Comparison of ENCODE assay signal across 8 cellular contexts in genomic region chr6:28349892-28350737, GRCh38. TPM values are rescaled to one million over a fixed set of nuclear protein-coding genes. Genes with fewer than 3 reads are reported as not detected.
DNase-seq lines count a peak whose midpoint lies in the region; FAIRE-seq lines count a peak whose summit lies in the region.

ZKSCAN3 (plus strand) TSS chr6:28349947; CDS start chr6:28359587, 9,640 bp downstream.

- H3K4me1 ChIP-seq in ES-I3 (ENCODE audit: insufficient read depth, low read length): no peaks in the 10 kb centered on the region; the same call in 1 of the 2 replicates
- H3K4me1 ChIP-seq in GM23248 (ENCODE audit: insufficient read depth): peaks cover 3% of the 10 kb centered on the region; the same call in 1 of the 2 replicates
- H3K4me1 ChIP-seq in neuronal stem cell (ENCODE audit: control insufficient read depth in 2 of 2, insufficient read depth in 1 of 2, low read depth in 1 of 2, low read length in 2 of 2): no peaks in the 10 kb centered on the region

- 1% methylated on average over 30 of the region's 30 CpGs for WGBS in GM23248 (ENCODE audit: low coverage in 1 of 2, low lambda C conversion rate in 2 of 2, missing lambda C conversion rate in 2 of 2), 2 experiments
- no CpG with 5 or more reads among the region's 30 CpGs for WGBS in neuronal stem cell (ENCODE audit: extremely low coverage in 2 of 2, insufficient read length in 2 of 2, insufficient replicate concordance in 1 of 2), 2 donors

- H3K18ac ChIP-seq in neuronal stem cell (ENCODE audit: low read length): peak within 1 kb of the TSS; percentile 90

- H2BK120ac ChIP-seq in neuronal stem cell (ENCODE audit: low read depth, low read length): no peak within 1 kb of the TSS

- in situ Hi-C loops in GM23248 (cut with MboI): loop anchor here (25.0 kb wide), 1 partner anchor 1163 kb away; no protein-coding TSS in a partner anchor

- H2AFZ ChIP-seq in GM23248 (peak within 1 kb of the TSS; percentile 100), neuronal stem cell (ENCODE audit: low read length) (peak within 1 kb of the TSS; percentile 88)

- peak within 1 kb of the TSS; percentile 75 for H2AK5ac ChIP-seq in neuronal stem cell (ENCODE audit: low read depth, low read length)

- no peaks in the 10 kb centered on the region; the same call in none of the 2 replicates for H3F3A ChIP-seq in GM23248 (ENCODE audit: insufficient read depth)

- peak within 1 kb of the TSS; percentile 92 for H3K4me3 ChIP-seq in GM23248
- peak within 1 kb of the TSS; percentile 97 to 98 for H3K4me3 ChIP-seq in neuronal stem cell (ENCODE audit: low read length in 2 of 2)

- peak within 1 kb of the TSS; percentile 96 for H4K8ac ChIP-seq in neuronal stem cell (ENCODE audit: low read depth, low read length)

- H4K91ac ChIP-seq in neuronal stem cell (ENCODE audit: low read depth, low read length, poor library complexity): peak within 1 kb of the TSS; percentile 72

- peaks cover 1% of the 10 kb centered on the region for H3K79me1 ChIP-seq in neuronal stem cell (ENCODE audit: low read depth, low read length)

- peak within 1 kb of the TSS; percentile 98 for H3K14ac ChIP-seq in neuronal stem cell (ENCODE audit: low read length)

- H3K36me3 ChIP-seq in ES-I3 (ENCODE audit: insufficient read depth, low read length): 0 out of 2 replicates have a peak, but pooled peaks cover 3% of the 10 kb centered on the region
- H3K36me3 ChIP-seq in GM23248 (ENCODE audit: low read depth): no peaks in the 10 kb centered on the region
- peaks cover 0 to 12% of the 10 kb centered on the region in 2 donors for H3K36me3 ChIP-seq in neuronal stem cell (replicated peaks in 1 of 2; ENCODE audit: control insufficient read depth in 2 of 2, insufficient read depth in 2 of 2, low read length in 2 of 2)

- H3K23ac ChIP-seq in neuronal stem cell (ENCODE audit: low read depth, low read length, poor library complexity): peak within 1 kb of the TSS; percentile 95

- H3K9ac ChIP-seq in ES-I3 (ENCODE audit: low read depth, low read length) (peak within 1 kb of the TSS; percentile 99), GM23248 (peak within 1 kb of the TSS; percentile 79), neuronal stem cell (ENCODE audit: low read depth, low read length, poor library complexity) (peak within 1 kb of the TSS; percentile 90)

- H3K27me3 ChIP-seq in GM23248 (replicated peaks; ENCODE audit: insufficient read depth): 0 out of 2 replicates have a peak, but pooled peaks cover 6% of the 10 kb centered on the region
- peaks cover 0 to 16% (median 0%) of the 10 kb centered on the region in 3 experiments for H3K27me3 ChIP-seq in neuronal stem cell (ENCODE audit: control insufficient read depth in 3 of 3, insufficient read depth in 3 of 3, low read depth in 1 of 3, low read length in 3 of 3)

- peak within 1 kb of the TSS; percentile 23 for H3K4ac ChIP-seq in neuronal stem cell (ENCODE audit: low read length)

- H2BK12ac ChIP-seq in neuronal stem cell (ENCODE audit: low read length): no peak within 1 kb of the TSS

- H3K4me2 ChIP-seq in GM23248 (ENCODE audit: unreplicated experiment): peak within 1 kb of the TSS; percentile 97
- peak within 1 kb of the TSS; percentile 54 for H3K4me2 ChIP-seq in neuronal stem cell (ENCODE audit: insufficient read depth, low read length, poor library complexity, severe bottlenecking)

- peak; percentile 90 for DNase-seq in GM23248
- peak; percentile 75 for DNase-seq in LHCN-M2 (ENCODE audit: low read depth)
- DNase-seq in SIG-M5 treated with dmso at 0.1 percent for 504 hours (lab: John Stamatoyannopoulos, UW; ENCODE audit: unreplicated experiment): peak; percentile 78
- peak; percentile 73 for DNase-seq in activated gamma-delta T cell treated with anti-CD3 and anti-CD28 coated beads, Interleukin-2, amount 50 U/mL, for 16 hours (ENCODE audit: low read depth)
- peak; percentile 45 to 55 for DNase-seq in frontal cortex (ENCODE audit: low spot score in 2 of 2)
- DNase-seq in neuronal stem cell (ENCODE audit: low spot score): peak; percentile 63
- peak in 48 of 49 donors; percentile 16 to 90 (median 70) for DNase-seq in substantia nigra (lab: John Stamatoyannopoulos, UW)

- H3K9me3 ChIP-seq in ES-I3 (ENCODE audit: control insufficient read depth, insufficient read depth, low read length) (no peaks in the 10 kb centered on the region; the same call in 1 of the 2 replicates), GM23248 (ENCODE audit: low read depth) (no peaks in the 10 kb centered on the region), neuronal stem cell (replicated peaks in 1 of 2; ENCODE audit: control insufficient read depth in 2 of 2, insufficient read depth in 1 of 2, low read depth in 1 of 2, low read length in 2 of 2) (peaks cover 4 to 12% of the 10 kb centered on the region in 2 donors)

- H3K27ac ChIP-seq in GM23248 (peak within 1 kb of the TSS; percentile 18; the same call in 1 of the 2 replicates), neuronal stem cell (replicated peaks; ENCODE audit: low read length) (peak within 1 kb of the TSS; percentile 78), substantia nigra (ENCODE audit: low read depth, low read length, poor library complexity, severe bottlenecking) (peak within 1 kb of the TSS; percentile 79)

- H4K20me1 ChIP-seq in GM23248 (ENCODE audit: insufficient read depth): no peaks in the 10 kb centered on the region

- FAIRE-seq in frontal cortex (lab: Jason Lieb, UNC): no peak

- H2BK5ac ChIP-seq in neuronal stem cell (ENCODE audit: low read length): no peak within 1 kb of the TSS

- H3K9me2 ChIP-seq in GM23248 (ENCODE audit: insufficient read depth): no peaks in the 10 kb centered on the region

- H2BK15ac ChIP-seq in neuronal stem cell (ENCODE audit: low read length): no peak within 1 kb of the TSS

- H3K79me2 ChIP-seq in GM23248 (ENCODE audit: insufficient read depth): peaks cover 44% of the 10 kb centered on the region

RNA-seq across cellular contexts. Expression of gene ZKSCAN3, which starts in this region (rescaled TPM):
- 3.0 and 4.0 TPM in 2 replicates for total RNA-seq in GM23248 (2014; rRNA removed; shearing (Covaris generic))
- 1.6 and 2.5 TPM in 2 replicates for polyA plus RNA-seq in GM23248 (2016; fragmentation: Nextera tagmentation; extraction: Ambion mirVana)
- total RNA-seq in LHCN-M2 (2014; rRNA removed) (4.1 and 4.9 TPM in 2 replicates), frontal cortex (7.3 TPM)
- polyA plus RNA-seq in LHCN-M2 (2012): 2.6 TPM
- polyA plus RNA-seq in neuronal stem cell (2013, experiment 1 of 2): 5.4 TPM
- 5.4 TPM for polyA plus RNA-seq in neuronal stem cell (2013, experiment 2 of 2)

Comparison
In these comparisons a context has a peak if more than half of its experiments do, and no peak if none do; other contexts are left out.
1. Peak in every context shown above with its lines: DNase-seq, H3K4me3 ChIP-seq and H3K27ac ChIP-seq.
2. H3K27ac ChIP-seq: peak in every context shown above with its lines; median percentile 79 in substantia nigra; 78 in neuronal stem cell; 18 in GM23248.